ENCODE assay signal across 8 cellular contexts in the genomic region with DNA sequence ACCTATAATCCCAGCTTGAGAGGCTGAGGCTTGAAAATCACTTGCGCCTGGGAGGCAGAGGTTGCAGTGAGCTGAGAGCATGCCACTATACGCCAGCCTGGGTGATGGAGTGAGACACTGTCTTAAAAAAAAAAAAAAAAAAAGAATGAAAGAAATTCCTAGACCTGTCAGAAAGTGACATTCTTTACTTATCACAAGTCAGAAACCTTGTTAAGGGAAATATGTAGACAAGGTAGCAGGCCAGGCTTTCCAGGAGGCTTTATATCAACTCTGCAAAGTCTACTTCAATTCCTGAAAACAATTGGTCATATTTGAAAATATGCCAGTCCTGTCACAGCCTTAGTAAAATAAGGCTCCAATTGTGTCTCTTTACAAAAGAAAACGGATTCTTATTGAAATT. TPM values are rescaled to one million over a fixed set of nuclear protein-coding genes. Genes with fewer than 3 reads are reported as not detected.
"Had no signal": no experiment of that assay in that cellular context is flagged by ENCODE, and none has a peak within 500 bp of the region (broad histone marks: within the 10 kb centered on the region; RNA-seq: fewer than 3 reads in every experiment).

No MANE protein-coding gene starts in this region.

- DNase-seq: KBM-7, KG1 had no signal

- H3K9ac ChIP-seq: KMS-11 had no signal

- H3K4me3 ChIP-seq: K562 had no signal

- H3K4me2 ChIP-seq: KMS-11 had no signal

- ATAC-seq: HepG2, K562 had no signal

- H3K27ac ChIP-seq: HL-60, KMS-11 had no signal

RNA-seq across cellular contexts. Expression of gene MMP19, which starts 19.1 kb away (rescaled TPM):
- total RNA-seq: HT-29 had no signal
- polyA plus RNA-seq: IgD-negative memory B cell had no signal
